In the genomic region with DNA sequence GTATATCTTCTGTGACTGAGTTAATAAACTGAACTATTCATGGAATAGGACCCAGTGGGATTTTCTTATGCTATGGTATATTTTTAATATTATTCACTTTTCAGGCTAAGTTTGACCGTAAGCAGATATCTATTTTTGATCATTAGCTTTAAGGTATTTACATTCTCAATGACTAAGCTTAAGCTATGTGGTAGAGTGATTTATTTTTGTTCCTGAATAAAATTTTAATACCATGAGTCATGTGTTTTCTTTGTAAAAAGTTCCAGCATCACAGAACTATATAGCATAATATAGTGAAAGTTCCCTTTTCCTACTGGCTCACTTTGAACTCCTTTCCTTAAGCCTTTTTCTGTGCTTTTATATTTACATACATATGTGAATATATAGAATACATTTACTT, we compare ENCODE assay signal across 14 cellular contexts.
DNase-seq lines count a peak whose midpoint lies in the region; ATAC-seq and TF ChIP-seq lines count a peak whose summit lies in the region.
"Had no signal": no experiment of that assay in that cellular context is flagged by ENCODE, and none has a peak within 500 bp of the region (broad histone marks: within the 10 kb centered on the region; RNA-seq: fewer than 3 reads in every experiment).

No MANE protein-coding gene starts in this region.

- H3K27me3 ChIP-seq in adipocyte (replicated peaks; ENCODE audit: control insufficient read depth, insufficient read depth, low read length): no peaks in the 10 kb centered on the region
- H3K27me3 ChIP-seq: pancreas had no signal

- H3K36me3 ChIP-seq in adipocyte (ENCODE audit: control insufficient read depth, insufficient read depth, low read length, severe bottlenecking): no peaks in the 10 kb centered on the region
- H3K36me3 ChIP-seq: pancreas, thoracic aorta had no signal

- no peaks in the 10 kb centered on the region for H3K9me3 ChIP-seq in adipocyte (ENCODE audit: control insufficient read depth, low read length)
- H3K9me3 ChIP-seq: pancreas, thoracic aorta had no signal

- H3K4me3 ChIP-seq in adipocyte (ENCODE audit: low read length) (no peak overlapping the region), fibroblast of villous mesenchyme (ENCODE audit: low read depth, low read length) (no peak overlapping the region)
- H3K4me3 ChIP-seq: pancreas, thoracic aorta had no signal

- intact Hi-C loops in posterior cingulate gyrus (cut with DNase I): no loop called here

- no peak for ATAC-seq in GM21576 (IDR thresholded peaks at IDR 0.05; ENCODE audit: unreplicated experiment)
- ATAC-seq: pancreas had no signal

- DNase-seq in A172 (ENCODE audit: low spot score) (peak; percentile 54), HS-27A (ENCODE audit: low read depth) (peak; percentile 15), adipocyte (ENCODE audit: low read depth) (peak; percentile 47), fibroblast of villous mesenchyme (ENCODE audit: low read depth) (peak; percentile 36), posterior cingulate gyrus (no peak), NCI-H1105 (lab: John Stamatoyannopoulos, UW) (no peak), GF-D8 (lab: John Stamatoyannopoulos, UW) (no peak)
- DNase-seq: activated CD8-positive, alpha-beta memory T cell treated with anti-CD3 and anti-CD28 coated beads for 24 hours; activated gamma-delta T cell; NCI-H2029; NCI-H748 treated with DMSO at 0.1 percent for 48 hours; pancreas had no signal

- no peak for TF ChIP-seq CTCF in fibroblast of villous mesenchyme (IDR thresholded peaks at IDR 0.05; ENCODE audit: insufficient read depth, low read depth, low read length)

- no peak overlapping the region for H3K9ac ChIP-seq in adipocyte (ENCODE audit: low read length)

- no peaks in the 10 kb centered on the region for H3K4me1 ChIP-seq in adipocyte (ENCODE audit: control insufficient read depth, insufficient read depth, low read length)
- H3K4me1 ChIP-seq: pancreas had no signal

Comparison
In these comparisons a context has a peak if more than half of its experiments do, and no peak if none do; other contexts are left out.
1. DNase-seq: peak in A172 (single experiment), HS-27A (single experiment), adipocyte (single experiment) and fibroblast of villous mesenchyme (single experiment); none in posterior cingulate gyrus (0 of 10), NCI-H1105 (single experiment) and GF-D8 (single experiment).